8 cellular contexts compared by ENCODE assay signal in genomic region chr19:8208710-8209110, GRCh38.
DNase-seq lines count a peak whose midpoint lies in the region; ATAC-seq lines count a peak whose summit lies in the region.

No MANE protein-coding gene starts in this region.

- peak; percentile 45 for ATAC-seq in GM19043 (IDR thresholded peaks at IDR 0.05; ENCODE audit: low read depth, unreplicated experiment)
- ATAC-seq in HG03064 (IDR thresholded peaks at IDR 0.05; ENCODE audit: low read depth, unreplicated experiment) = peak; percentile 29

- peaks cover 7% of the 10 kb centered on the region for H3K4me1 ChIP-seq in iPS-20b (ENCODE audit: insufficient read depth, low read length)

- in situ Hi-C loops in ACHN (cut with HindIII; ENCODE audit: low pct_ligation_motif_present, low pct_unique_long_range_greater_than_20kb, low sequenced_read_pairs) = no loop called here

- H3K27ac Mint-ChIP-seq in activated naive CD8-positive, alpha-beta T cell = no peak overlapping the region
- H3K27ac Mint-ChIP-seq in stimulated activated naive CD8-positive, alpha-beta T cell treated with anti-CD3 and anti-CD28 coated beads, Interleukin-15, Interleukin-2, amounts not matched to agents 100 ng/mL and 50 ng/mL, for 24 hours = no peak overlapping the region

- no peaks in the 10 kb centered on the region for H3K27me3 Mint-ChIP-seq in activated naive CD8-positive, alpha-beta T cell
- H3K27me3 Mint-ChIP-seq in stimulated activated naive CD8-positive, alpha-beta T cell treated with anti-CD3 and anti-CD28 coated beads, Interleukin-15, Interleukin-2, amounts not matched to agents 100 ng/mL and 50 ng/mL, for 24 hours = no peaks in the 10 kb centered on the region

- DNase-seq in ACHN (no peak), cerebellar nuclear complex (lab: John Stamatoyannopoulos, UW) (no peak)
- DNase-seq in stimulated activated CD4-positive, alpha-beta T cell treated with anti-CD3 and anti-CD28 coated beads, Interleukin-4, amount 100 ng/mL, for 1 hour = no peak

- H3K27ac ChIP-seq in iPS-20b (ENCODE audit: low read length) = peak overlapping the region; percentile 80

- H3K4me3 Mint-ChIP-seq in activated naive CD8-positive, alpha-beta T cell = peak overlapping the region; percentile 73
- H3K4me3 Mint-ChIP-seq in stimulated activated naive CD8-positive, alpha-beta T cell treated with anti-CD3 and anti-CD28 coated beads, Interleukin-15, Interleukin-2, amounts not matched to agents 100 ng/mL and 50 ng/mL, for 24 hours = peak overlapping the region; percentile 57

- H3K36me3 ChIP-seq in iPS-20b (ENCODE audit: insufficient read depth, low read depth, low read length) = no peaks in the 10 kb centered on the region

- H3K4me1 Mint-ChIP-seq in activated naive CD8-positive, alpha-beta T cell (ENCODE audit: low read depth) = peaks cover 21% of the 10 kb centered on the region
- peaks cover 30% of the 10 kb centered on the region for H3K4me1 Mint-ChIP-seq in stimulated activated naive CD8-positive, alpha-beta T cell treated with anti-CD3 and anti-CD28 coated beads, Interleukin-15, Interleukin-2, amounts not matched to agents 100 ng/mL and 50 ng/mL, for 24 hours (ENCODE audit: low read depth)

- peaks cover 2% of the 10 kb centered on the region for H3K36me3 Mint-ChIP-seq in activated naive CD8-positive, alpha-beta T cell
- peaks cover 11% of the 10 kb centered on the region for H3K36me3 Mint-ChIP-seq in stimulated activated naive CD8-positive, alpha-beta T cell treated with anti-CD3 and anti-CD28 coated beads, Interleukin-15, Interleukin-2, amounts not matched to agents 100 ng/mL and 50 ng/mL, for 24 hours (ENCODE audit: low read depth)

- no peaks in the 10 kb centered on the region for H3K9me3 Mint-ChIP-seq in activated naive CD8-positive, alpha-beta T cell (ENCODE audit: low read depth)
- no peaks in the 10 kb centered on the region for H3K9me3 Mint-ChIP-seq in stimulated activated naive CD8-positive, alpha-beta T cell treated with anti-CD3 and anti-CD28 coated beads, Interleukin-15, Interleukin-2, amounts not matched to agents 100 ng/mL and 50 ng/mL, for 24 hours

- no peaks in the 10 kb centered on the region for H3K9me3 ChIP-seq in iPS-20b (ENCODE audit: insufficient read depth, low read depth, low read length)

- no peaks in the 10 kb centered on the region for H3K27me3 ChIP-seq in iPS-20b (ENCODE audit: insufficient read depth, low read length)

- H3K9ac ChIP-seq in iPS-20b (ENCODE audit: low read depth, low read length) = peak overlapping the region; percentile 71; the same call in 1 of the 2 replicates

- H3K4me3 ChIP-seq in iPS-20b (ENCODE audit: low read length) = peak overlapping the region; percentile 57; the same call in 1 of the 2 replicates
